ENCODE assay signal across 26 cellular contexts in the genomic region with DNA sequence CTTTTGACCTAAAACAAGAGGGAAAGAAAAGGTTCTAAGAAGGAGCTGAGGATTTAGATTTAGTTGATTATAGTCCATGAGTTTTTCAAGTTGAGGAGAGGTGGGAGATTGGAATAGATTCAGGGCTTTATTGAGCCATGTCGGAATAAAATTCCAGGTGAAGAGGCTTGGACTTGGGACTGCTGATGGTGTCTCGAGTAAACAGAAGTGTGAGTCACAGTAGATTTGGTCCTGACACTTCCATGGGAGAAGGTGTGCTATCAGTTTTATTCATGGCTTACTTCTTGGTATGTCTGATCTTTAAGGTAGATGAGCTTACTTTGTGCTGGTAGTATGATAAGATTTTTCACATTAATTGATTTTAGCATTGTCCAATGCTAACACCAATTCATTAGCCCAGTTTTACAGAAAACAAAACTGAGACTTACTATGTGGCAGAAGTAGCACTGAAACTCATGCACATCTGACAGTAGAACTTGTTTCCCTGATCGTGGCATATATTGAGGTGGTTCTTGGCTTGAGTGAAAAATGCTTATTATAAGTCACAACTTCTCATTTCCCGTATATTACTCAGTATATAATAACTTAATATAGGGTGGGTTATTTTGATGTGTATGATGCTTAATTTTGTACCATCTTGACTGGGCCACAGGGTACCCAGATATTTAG.
DNase-seq lines count a peak whose midpoint lies in the region; ATAC-seq and TF ChIP-seq lines count a peak whose summit lies in the region.
"Had no signal": no experiment of that assay in that cellular context is flagged by ENCODE, and none has a peak within 500 bp of the region (broad histone marks: within the 10 kb centered on the region; RNA-seq: fewer than 3 reads in every experiment).

No MANE protein-coding gene starts in this region.

- intact Hi-C loops in left cardiac atrium (cut with DNase I), result no loop called here

- TF ChIP-seq POLR2A in GM18505 (IDR thresholded peaks at IDR 0.05; ENCODE audit: borderline replicate concordance, extremely low read depth, insufficient read depth, insufficient read length), result no peak

- DNase-seq in mucosa of gallbladder (ENCODE audit: low spot score), result peak; percentile 23
- DNase-seq in anterior cingulate cortex (lab: John Stamatoyannopoulos, UW), result no peak
- DNase-seq in effector CD4-positive, alpha-beta T cell, result no peak
- no peak for DNase-seq in left cardiac atrium
- DNase-seq in HT-29 (ENCODE audit: low spot score), result no peak
- DNase-seq: activated CD4-positive, alpha-beta T cell treated with anti-CD3 and anti-CD28 coated beads, Interleukin-2, amount 50 U/mL, for 48 hours; activated naive CD4-positive, alpha-beta T cell treated with anti-CD3 and anti-CD28 coated beads, Interleukin-2, amount 50 U/mL, for 16 hours; amniotic stem cell; Caco-2; DND-41; effector memory CD4-positive, alpha-beta T cell; glutamatergic neuron; midbrain; naive thymus-derived CD8-positive, alpha-beta T cell; NCI-H1105; NCI-H2081 treated with DMSO at 0.1 percent for 48 hours; NCI-H446; nucleus accumbens; OCI-M1; stimulated activated naive CD8-positive, alpha-beta T cell treated with anti-CD3 and anti-CD28 coated beads, Interleukin-15, Interleukin-2, amounts not matched to agents 100 U/mL and 50 U/mL, for 24 hours; testis had no signal

- peak; percentile 76 for ATAC-seq in GM18505 (IDR thresholded peaks at IDR 0.05; ENCODE audit: unreplicated experiment)
- peak; percentile 88 for ATAC-seq in GM21526 (IDR thresholded peaks at IDR 0.05; ENCODE audit: low FRiP score, unreplicated experiment)
- ATAC-seq in HG03095 (IDR thresholded peaks at IDR 0.05; ENCODE audit: unreplicated experiment), result peak; percentile 69
- no peak for ATAC-seq in left cardiac atrium
- ATAC-seq: activated CD4-positive, CD25-positive, alpha-beta regulatory T cell treated with anti-CD3 and anti-CD28 coated beads, Interleukin-2, amount 50 U/mL, for 24 hours; GM12878; naive thymus-derived CD8-positive, alpha-beta T cell; stimulated activated naive CD8-positive, alpha-beta T cell treated with anti-CD3 and anti-CD28 coated beads, Interleukin-15, Interleukin-2, amounts not matched to agents 100 U/mL and 50 U/mL, for 24 hours had no signal

Comparison
In these comparisons a context has a peak if more than half of its experiments do, and no peak if none do; other contexts are left out.
1. ATAC-seq: peak in GM18505 (single experiment), GM21526 (single experiment) and HG03095 (single experiment); none in left cardiac atrium (0 of 2).